Comparison of ENCODE assay signal across 8 cellular contexts in genomic region chr10:62492012-62492869, GRCh38.
DNase-seq lines count a peak whose midpoint lies in the region; ATAC-seq and TF ChIP-seq lines count a peak whose summit lies in the region.

No MANE protein-coding gene starts in this region.

- H3K36me3 ChIP-seq in cardiac muscle cell (no peaks in the 10 kb centered on the region), spleen (no peaks in the 10 kb centered on the region)

- intact Hi-C loops in spleen (cut with DNase I; ENCODE audit: low total_unique reads), result no loop called here

- peak; percentile 47 for ATAC-seq in HG02870 (IDR thresholded peaks at IDR 0.05; ENCODE audit: unreplicated experiment)

- peak; percentile 14 for DNase-seq in DMS153 (lab: John Stamatoyannopoulos, UW)
- peak; percentile 76 for DNase-seq in SKM-1 (lab: John Stamatoyannopoulos, UW; ENCODE audit: unreplicated experiment)
- DNase-seq in cardiac muscle cell (ENCODE audit: low read depth in 1 of 2, low spot score in 1 of 2), result peak; percentile 23 to 50
- no peak for DNase-seq in spleen
- no peak for DNase-seq in stimulated activated CD4-positive, alpha-beta T cell treated with anti-CD3 and anti-CD28 coated beads, Interleukin-1b, Interleukin-23, amount 100 ng/mL, for 48 hours
- no peak for DNase-seq in EL
- DNase-seq in NCI-H1930 (lab: John Stamatoyannopoulos, UW), result no peak

- no peaks in the 10 kb centered on the region for H3K4me1 ChIP-seq in cardiac muscle cell (ENCODE audit: low read depth)
- peaks cover 0 to 25% (median 10%) of the 10 kb centered on the region in 6 donors for H3K4me1 ChIP-seq in spleen

- TF ChIP-seq CTCF in cardiac muscle cell (IDR thresholded peaks at IDR 0.05; ENCODE audit: low read depth, low read length) (peak; percentile 64), spleen (IDR thresholded peaks at IDR 0.05 in 8 of 11, conservative IDR thresholded peaks at IDR 0.05 in 3 of 11) (peak; percentile 38 to 65 (median 55))

- WGBS in spleen, 5 donors, result 44 to 58% (median 49%) methylated on average over 5 of the region's 5 CpGs

- no peaks in the 10 kb centered on the region for H3K27me3 ChIP-seq in cardiac muscle cell
- H3K27me3 ChIP-seq in spleen (replicated peaks in 1 of 7), result no peaks in the 10 kb centered on the region

- H3K4me3 ChIP-seq in cardiac muscle cell (no peak overlapping the region), spleen (no peak overlapping the region)

- no peak overlapping the region for H3K27ac ChIP-seq in cardiac muscle cell
- peak overlapping the region in 3 of 8 donors; percentile 9 to 34 (median 27) for H3K27ac ChIP-seq in spleen

- no peak for TF ChIP-seq POLR2A in spleen (IDR thresholded peaks at IDR 0.05)

- H3K9me3 ChIP-seq in cardiac muscle cell (ENCODE audit: low read depth), result no peaks in the 10 kb centered on the region
- no peaks in the 10 kb centered on the region for H3K9me3 ChIP-seq in spleen

Comparison
In these comparisons a context has a peak if more than half of its experiments do, and no peak if none do; other contexts are left out.
1. DNase-seq: peak in DMS153 (single experiment), SKM-1 (single experiment) and cardiac muscle cell (2 of 2); none in spleen (single experiment), stimulated activated CD4-positive, alpha-beta T cell treated with anti-CD3 and anti-CD28 coated beads, Interleukin-1b, Interleukin-23, amount 100 ng/mL, for 48 hours (single experiment), EL (single experiment) and NCI-H1930 (0 of 2).